8 cellular contexts compared by ENCODE assay signal in genomic region chr6:139540276-139540675, GRCh38.
DNase-seq lines count a peak whose midpoint lies in the region; ATAC-seq and TF ChIP-seq lines count a peak whose summit lies in the region.

No MANE protein-coding gene starts in this region.

- no peaks in the 10 kb centered on the region for H3K36me3 Mint-ChIP-seq in activated naive CD4-positive, alpha-beta T cell treated with anti-CD3 and anti-CD28 coated beads, Interleukin-2, amount 50 U/mL, for 72 hours

- peaks cover 2% of the 10 kb centered on the region for H3K4me1 ChIP-seq in prostate gland (replicated peaks)

- TF ChIP-seq POLR2A in prostate gland (IDR thresholded peaks at IDR 0.05), result no peak

- H3K27ac ChIP-seq in prostate gland, result no peak overlapping the region

- DNase-seq in NK-92 treated with Interleukin-12 subunit alpha and Interleukin-12 subunit beta, amount 100 ng/mL, for 24 hours (lab: John Stamatoyannopoulos, UW), result peak; percentile 61
- DNase-seq in NK-92 (lab: John Stamatoyannopoulos, UW; ENCODE audit: unreplicated experiment) (no peak), NOMO-1 treated with DMSO at 0.1 percent for 48 hours (lab: John Stamatoyannopoulos, UW; ENCODE audit: unreplicated experiment) (peak; percentile 57), myocyte (ENCODE audit: low read depth) (peak; percentile 66), prostate gland (ENCODE audit: low spot score) (no peak)
- DNase-seq in activated naive CD4-positive, alpha-beta T cell treated with anti-CD3 and anti-CD28 coated beads, Interleukin-2, amount 50 U/mL, for 72 hours (ENCODE audit: low spot score in 2 of 2), result peak in 1 of 2 donors; percentile 63

- intact Hi-C loops in prostate gland (cut with DNase I), result loop anchor here (10.0 kb wide), 2 partner anchors 225 to 445 kb away; no protein-coding TSS in a partner anchor

- H3K4me3 ChIP-seq in prostate gland, result no peak overlapping the region

- H3K9me3 Mint-ChIP-seq in activated naive CD4-positive, alpha-beta T cell treated with anti-CD3 and anti-CD28 coated beads, Interleukin-2, amount 50 U/mL, for 72 hours, result peaks cover 0 to 3% of the 10 kb centered on the region in 2 donors

- H3K36me3 ChIP-seq in prostate gland, result no peaks in the 10 kb centered on the region

- H3K27me3 ChIP-seq in prostate gland (replicated peaks; ENCODE audit: insufficient read depth), result no peaks in the 10 kb centered on the region

- no peak for TF ChIP-seq CTCF in prostate gland (IDR thresholded peaks at IDR 0.05)

- H3K9me3 ChIP-seq in prostate gland, result no peaks in the 10 kb centered on the region

- ATAC-seq in activated naive CD4-positive, alpha-beta T cell treated with anti-CD3 and anti-CD28 coated beads, Interleukin-2, amount 50 U/mL, for 72 hours, result peak; percentile 86 to 97
- no peak for ATAC-seq in HG02970 (IDR thresholded peaks at IDR 0.05; ENCODE audit: low FRiP score, unreplicated experiment)
- ATAC-seq in HG02798 (IDR thresholded peaks at IDR 0.05; ENCODE audit: poor library complexity, unreplicated experiment), result no peak

- WGBS in prostate gland, result 72% methylated on average over 5 of the region's 5 CpGs

- peak overlapping the region in 1 of 2 donors; percentile 56 for H3K27ac Mint-ChIP-seq in activated naive CD4-positive, alpha-beta T cell treated with anti-CD3 and anti-CD28 coated beads, Interleukin-2, amount 50 U/mL, for 72 hours

Comparison
In these comparisons a context has a peak if more than half of its experiments do, and no peak if none do; other contexts are left out.
1. DNase-seq: peak in NK-92 treated with Interleukin-12 subunit alpha and Interleukin-12 subunit beta, amount 100 ng/mL, for 24 hours (single experiment), NOMO-1 treated with DMSO at 0.1 percent for 48 hours (single experiment) and myocyte (single experiment); none in NK-92 (single experiment) and prostate gland (single experiment).
2. ATAC-seq: peak in activated naive CD4-positive, alpha-beta T cell treated with anti-CD3 and anti-CD28 coated beads, Interleukin-2, amount 50 U/mL, for 72 hours (2 of 2); none in HG02970 (single experiment) and HG02798 (single experiment).